ENCODE assay signal across 11 cellular contexts in the genomic region with DNA sequence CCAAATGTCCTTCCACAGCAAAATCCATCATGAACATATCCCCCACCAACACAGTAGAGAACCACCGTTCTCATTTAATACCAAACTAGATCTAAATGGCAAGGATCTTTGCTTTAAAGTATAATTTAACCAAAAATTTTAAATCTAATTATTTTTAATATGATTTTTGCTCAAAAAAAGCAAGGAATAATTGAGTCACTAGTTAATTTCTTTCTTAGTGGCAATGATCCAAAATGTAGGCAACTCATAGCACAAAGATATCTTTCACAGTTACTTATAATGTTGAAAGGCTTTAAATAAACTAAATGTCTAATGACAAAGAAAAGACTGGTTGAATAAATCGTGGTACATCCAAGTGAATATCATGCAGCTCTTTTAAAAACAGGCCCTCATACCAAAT.
"Had no signal": no experiment of that assay in that cellular context is flagged by ENCODE, and none has a peak within 500 bp of the region (broad histone marks: within the 10 kb centered on the region; RNA-seq: fewer than 3 reads in every experiment).

No MANE protein-coding gene starts in this region.

- H3K9me3 Mint-ChIP-seq: activated CD8-positive, alpha-beta T cell treated with anti-CD3 and anti-CD28 coated beads for 36 hours; brain had no signal

- H3K36me3 Mint-ChIP-seq: brain had no signal

- H3K27me3 ChIP-seq: left lung, transverse colon had no signal

- H3K27me3 Mint-ChIP-seq: activated CD8-positive, alpha-beta T cell treated with anti-CD3 and anti-CD28 coated beads for 36 hours; brain had no signal

- DNase-seq: activated CD8-positive, alpha-beta memory T cell treated with anti-CD3 and anti-CD28 coated beads, Interleukin-2, amount 50 U/mL, for 4 hours; activated CD8-positive, alpha-beta T cell treated with anti-CD3 and anti-CD28 coated beads for 36 hours; activated naive CD4-positive, alpha-beta T cell treated with anti-CD3 and anti-CD28 coated beads, Interleukin-2, amount 50 U/mL, for 16 hours; effector memory CD4-positive, alpha-beta T cell; left lung; stimulated activated CD4-positive, alpha-beta T cell treated with anti-CD3 and anti-CD28 coated beads, Interleukin-2, amount 100 ng/mL, for 24 hours; stimulated activated naive CD4-positive, alpha-beta T cell; substantia nigra; transverse colon had no signal

- ATAC-seq: activated CD8-positive, alpha-beta T cell treated with anti-CD3 and anti-CD28 coated beads for 36 hours; left lung; sciatic nerve had no signal

- H3K4me3 Mint-ChIP-seq: activated CD8-positive, alpha-beta T cell treated with anti-CD3 and anti-CD28 coated beads for 36 hours; brain had no signal

- H3K9me3 ChIP-seq: left lung, transverse colon had no signal

- H3K27ac Mint-ChIP-seq: activated CD8-positive, alpha-beta T cell treated with anti-CD3 and anti-CD28 coated beads for 36 hours had no signal

- H3K4me3 ChIP-seq: left lung, transverse colon had no signal

- H3K36me3 ChIP-seq: left lung, transverse colon had no signal
